Comparison of ENCODE assay signal across 1 cellular context in the genomic region with DNA sequence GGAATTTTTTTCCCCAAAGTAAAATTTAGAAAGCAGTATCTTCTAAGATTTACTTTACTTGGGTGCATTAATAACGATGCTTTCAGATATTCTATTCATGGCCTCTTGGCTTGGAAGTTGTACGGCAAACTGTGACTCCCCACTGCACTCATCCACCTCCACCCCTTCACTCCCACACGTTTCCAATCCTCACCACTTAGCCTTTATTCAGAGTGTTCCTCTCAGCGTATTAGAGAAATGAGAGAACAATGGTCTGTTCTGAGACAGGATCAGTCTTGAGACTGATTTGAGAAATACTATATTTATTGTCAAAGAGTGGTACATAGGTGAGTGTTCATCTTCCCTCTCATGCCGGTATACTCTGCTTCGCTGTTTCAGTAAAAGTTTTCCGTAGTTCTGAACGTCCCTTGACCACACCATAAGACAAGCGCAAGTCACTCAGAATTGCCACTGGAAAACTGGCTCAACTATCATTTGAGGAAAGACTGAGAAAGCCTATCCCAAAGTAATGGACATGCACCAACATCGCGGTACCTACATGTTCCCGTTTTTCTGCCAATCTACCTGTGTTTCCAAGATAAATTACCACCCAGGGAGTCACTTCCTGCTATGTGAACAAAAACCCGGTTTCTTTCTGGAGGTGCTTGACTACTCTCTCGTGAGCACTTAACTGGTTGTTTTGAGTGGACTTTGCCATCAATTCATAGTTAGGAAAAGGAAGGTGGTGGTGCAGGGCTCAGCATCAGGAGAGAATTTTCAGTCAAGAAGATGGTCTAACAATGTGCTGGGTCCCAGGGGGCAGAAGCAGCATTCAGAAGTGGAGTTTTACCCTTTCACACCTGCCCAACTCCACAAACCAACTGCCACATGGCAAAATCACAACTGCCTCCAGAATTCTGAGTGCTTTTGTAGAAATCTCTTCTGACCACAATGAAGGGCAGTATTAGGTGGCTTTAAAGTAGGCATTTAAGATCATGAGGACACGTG.
TF ChIP-seq lines count a peak whose summit lies in the region.

No MANE protein-coding gene starts in this region.

TF ChIP-seq in HepG2, 621 proteins besides CTCF, POLR2A, EP300 and RAD21 (continued from another document):
- TF ChIP-seq, protein P1, sequence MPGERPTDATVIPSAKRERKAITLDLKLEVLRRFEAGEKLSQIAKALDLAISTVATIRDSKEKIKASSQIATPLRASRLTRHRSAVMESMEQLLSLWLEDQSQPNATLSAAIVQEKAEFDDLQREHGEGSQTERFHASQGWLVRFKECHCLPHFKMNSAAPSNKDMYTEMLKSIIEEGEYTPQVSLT (CRISPR knock-in tag; IDR thresholded peaks at IDR 0.05; ENCODE audit: borderline replicate concordance, low read depth): no peak
- TF ChIP-seq HDAC2 (CRISPR knock-in tag; IDR thresholded peaks at IDR 0.05) (no peak), POLR2AphosphoS5 (IDR thresholded peaks at IDR 0.05; ENCODE audit: low read depth, low read length) (peak; percentile 44; the same call in 1 of the 2 replicates), NFIC (IDR thresholded peaks at IDR 0.05; ENCODE audit: low read length) (no peak), TBP (CRISPR knock-in tag; IDR thresholded peaks at IDR 0.05) (no peak), ZNF678 (CRISPR knock-in tag; IDR thresholded peaks at IDR 0.05) (no peak), ZNF430 (CRISPR knock-in tag; IDR thresholded peaks at IDR 0.05) (no peak), MEF2D (CRISPR knock-in tag; IDR thresholded peaks at IDR 0.05) (no peak), ZNF121 (CRISPR knock-in tag; IDR thresholded peaks at IDR 0.05) (no peak), MYNN (CRISPR knock-in tag; IDR thresholded peaks at IDR 0.05; ENCODE audit: low read depth) (no peak), PPARG (CRISPR knock-in tag; conservative IDR thresholded peaks at IDR 0.05) (no peak), NR3C1 (CRISPR knock-in tag; IDR thresholded peaks at IDR 0.05) (no peak), CC2D1A (CRISPR knock-in tag; IDR thresholded peaks at IDR 0.05) (no peak), NCOA1 (CRISPR knock-in tag; IDR thresholded peaks at IDR 0.05) (no peak), PHF5A (CRISPR knock-in tag; IDR thresholded peaks at IDR 0.05; ENCODE audit: low read depth, unreplicated experiment) (no peak), ZBTB38 (CRISPR knock-in tag; IDR thresholded peaks at IDR 0.05) (peak; percentile 55; the same call in 1 of the 2 replicates), ZNF577 (CRISPR knock-in tag; IDR thresholded peaks at IDR 0.05; ENCODE audit: borderline replicate concordance, low read depth) (no peak), MAZ (IDR thresholded peaks at IDR 0.05; ENCODE audit: borderline replicate concordance, low read depth, low read length) (no peak), MAZ (CRISPR knock-in tag; IDR thresholded peaks at IDR 0.05; ENCODE audit: low read depth) (no peak), HNRNPLL (IDR thresholded peaks at IDR 0.05; ENCODE audit: low read depth, low read length, poor library complexity, severe bottlenecking) (no peak), RFXANK (CRISPR knock-in tag; IDR thresholded peaks at IDR 0.05) (no peak), ZNF253 (CRISPR knock-in tag; IDR thresholded peaks at IDR 0.05; ENCODE audit: borderline replicate concordance) (no peak), ZNF614 (CRISPR knock-in tag; IDR thresholded peaks at IDR 0.05; ENCODE audit: borderline replicate concordance) (no peak), ZNF354B (CRISPR knock-in tag; IDR thresholded peaks at IDR 0.05) (no peak), ZNF775 (CRISPR knock-in tag; IDR thresholded peaks at IDR 0.05; ENCODE audit: borderline replicate concordance) (no peak), KLF15 (CRISPR knock-in tag; IDR thresholded peaks at IDR 0.05; ENCODE audit: borderline replicate concordance) (no peak), NRL (CRISPR knock-in tag; IDR thresholded peaks at IDR 0.05; ENCODE audit: borderline replicate concordance) (no peak), ZC3H13 (CRISPR knock-in tag; IDR thresholded peaks at IDR 0.05) (0 out of 2 replicates have a peak, but pooled peaks have one; percentile 39), ZNF383 (CRISPR knock-in tag; IDR thresholded peaks at IDR 0.05; ENCODE audit: borderline replicate concordance) (no peak), SYNCRIP (IDR thresholded peaks at IDR 0.05; ENCODE audit: insufficient read depth, low read depth, low read length) (no peak), NCOR1 (IDR thresholded peaks at IDR 0.05; ENCODE audit: borderline replicate concordance, low read length) (no peak), KLF12 (CRISPR knock-in tag; IDR thresholded peaks at IDR 0.05; ENCODE audit: borderline replicate concordance) (no peak)
- TF ChIP-seq, protein P2, sequence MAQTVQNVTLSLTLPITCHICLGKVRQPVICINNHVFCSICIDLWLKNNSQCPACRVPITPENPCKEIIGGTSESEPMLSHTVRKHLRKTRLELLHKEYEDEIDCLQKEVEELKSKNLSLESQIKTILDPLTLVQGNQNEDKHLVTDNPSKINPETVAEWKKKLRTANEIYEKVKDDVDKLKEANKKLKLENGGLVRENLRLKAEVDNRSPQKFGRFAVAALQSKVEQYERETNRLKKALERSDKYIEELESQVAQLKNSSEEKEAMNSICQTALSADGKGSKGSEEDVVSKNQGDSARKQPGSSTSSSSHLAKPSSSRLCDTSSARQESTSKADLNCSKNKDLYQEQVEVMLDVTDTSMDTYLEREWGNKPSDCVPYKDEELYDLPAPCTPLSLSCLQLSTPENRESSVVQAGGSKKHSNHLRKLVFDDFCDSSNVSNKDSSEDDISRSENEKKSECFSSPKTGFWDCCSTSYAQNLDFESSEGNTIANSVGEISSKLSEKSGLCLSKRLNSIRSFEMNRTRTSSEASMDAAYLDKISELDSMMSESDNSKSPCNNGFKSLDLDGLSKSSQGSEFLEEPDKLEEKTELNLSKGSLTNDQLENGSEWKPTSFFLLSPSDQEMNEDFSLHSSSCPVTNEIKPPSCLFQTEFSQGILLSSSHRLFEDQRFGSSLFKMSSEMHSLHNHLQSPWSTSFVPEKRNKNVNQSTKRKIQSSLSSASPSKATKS (CRISPR knock-in tag; IDR thresholded peaks at IDR 0.05): no peak
- TF ChIP-seq, protein P3, sequence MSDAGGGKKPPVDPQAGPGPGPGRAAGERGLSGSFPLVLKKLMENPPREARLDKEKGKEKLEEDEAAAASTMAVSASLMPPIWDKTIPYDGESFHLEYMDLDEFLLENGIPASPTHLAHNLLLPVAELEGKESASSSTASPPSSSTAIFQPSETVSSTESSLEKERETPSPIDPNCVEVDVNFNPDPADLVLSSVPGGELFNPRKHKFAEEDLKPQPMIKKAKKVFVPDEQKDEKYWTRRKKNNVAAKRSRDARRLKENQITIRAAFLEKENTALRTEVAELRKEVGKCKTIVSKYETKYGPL (CRISPR knock-in tag; IDR thresholded peaks at IDR 0.05): no peak
- TF ChIP-seq, protein P4, sequence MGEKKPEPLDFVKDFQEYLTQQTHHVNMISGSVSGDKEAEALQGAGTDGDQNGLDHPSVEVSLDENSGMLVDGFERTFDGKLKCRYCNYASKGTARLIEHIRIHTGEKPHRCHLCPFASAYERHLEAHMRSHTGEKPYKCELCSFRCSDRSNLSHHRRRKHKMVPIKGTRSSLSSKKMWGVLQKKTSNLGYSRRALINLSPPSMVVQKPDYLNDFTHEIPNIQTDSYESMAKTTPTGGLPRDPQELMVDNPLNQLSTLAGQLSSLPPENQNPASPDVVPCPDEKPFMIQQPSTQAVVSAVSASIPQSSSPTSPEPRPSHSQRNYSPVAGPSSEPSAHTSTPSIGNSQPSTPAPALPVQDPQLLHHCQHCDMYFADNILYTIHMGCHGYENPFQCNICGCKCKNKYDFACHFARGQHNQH (CRISPR knock-in tag; IDR thresholded peaks at IDR 0.05): no peak
- TF ChIP-seq, protein P5, sequence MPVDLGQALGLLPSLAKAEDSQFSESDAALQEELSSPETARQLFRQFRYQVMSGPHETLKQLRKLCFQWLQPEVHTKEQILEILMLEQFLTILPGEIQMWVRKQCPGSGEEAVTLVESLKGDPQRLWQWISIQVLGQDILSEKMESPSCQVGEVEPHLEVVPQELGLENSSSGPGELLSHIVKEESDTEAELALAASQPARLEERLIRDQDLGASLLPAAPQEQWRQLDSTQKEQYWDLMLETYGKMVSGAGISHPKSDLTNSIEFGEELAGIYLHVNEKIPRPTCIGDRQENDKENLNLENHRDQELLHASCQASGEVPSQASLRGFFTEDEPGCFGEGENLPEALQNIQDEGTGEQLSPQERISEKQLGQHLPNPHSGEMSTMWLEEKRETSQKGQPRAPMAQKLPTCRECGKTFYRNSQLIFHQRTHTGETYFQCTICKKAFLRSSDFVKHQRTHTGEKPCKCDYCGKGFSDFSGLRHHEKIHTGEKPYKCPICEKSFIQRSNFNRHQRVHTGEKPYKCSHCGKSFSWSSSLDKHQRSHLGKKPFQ (CRISPR knock-in tag; IDR thresholded peaks at IDR 0.05; ENCODE audit: insufficient replicate concordance): no peak
- TF ChIP-seq, protein P6, sequence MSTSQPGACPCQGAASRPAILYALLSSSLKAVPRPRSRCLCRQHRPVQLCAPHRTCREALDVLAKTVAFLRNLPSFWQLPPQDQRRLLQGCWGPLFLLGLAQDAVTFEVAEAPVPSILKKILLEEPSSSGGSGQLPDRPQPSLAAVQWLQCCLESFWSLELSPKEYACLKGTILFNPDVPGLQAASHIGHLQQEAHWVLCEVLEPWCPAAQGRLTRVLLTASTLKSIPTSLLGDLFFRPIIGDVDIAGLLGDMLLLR (CRISPR knock-in tag; IDR thresholded peaks at IDR 0.05): no peak
- TF ChIP-seq, protein P7, sequence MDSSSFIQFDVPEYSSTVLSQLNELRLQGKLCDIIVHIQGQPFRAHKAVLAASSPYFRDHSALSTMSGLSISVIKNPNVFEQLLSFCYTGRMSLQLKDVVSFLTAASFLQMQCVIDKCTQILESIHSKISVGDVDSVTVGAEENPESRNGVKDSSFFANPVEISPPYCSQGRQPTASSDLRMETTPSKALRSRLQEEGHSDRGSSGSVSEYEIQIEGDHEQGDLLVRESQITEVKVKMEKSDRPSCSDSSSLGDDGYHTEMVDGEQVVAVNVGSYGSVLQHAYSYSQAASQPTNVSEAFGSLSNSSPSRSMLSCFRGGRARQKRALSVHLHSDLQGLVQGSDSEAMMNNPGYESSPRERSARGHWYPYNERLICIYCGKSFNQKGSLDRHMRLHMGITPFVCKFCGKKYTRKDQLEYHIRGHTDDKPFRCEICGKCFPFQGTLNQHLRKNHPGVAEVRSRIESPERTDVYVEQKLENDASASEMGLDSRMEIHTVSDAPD (CRISPR knock-in tag; IDR thresholded peaks at IDR 0.05): no peak
- TF ChIP-seq, protein P8, sequence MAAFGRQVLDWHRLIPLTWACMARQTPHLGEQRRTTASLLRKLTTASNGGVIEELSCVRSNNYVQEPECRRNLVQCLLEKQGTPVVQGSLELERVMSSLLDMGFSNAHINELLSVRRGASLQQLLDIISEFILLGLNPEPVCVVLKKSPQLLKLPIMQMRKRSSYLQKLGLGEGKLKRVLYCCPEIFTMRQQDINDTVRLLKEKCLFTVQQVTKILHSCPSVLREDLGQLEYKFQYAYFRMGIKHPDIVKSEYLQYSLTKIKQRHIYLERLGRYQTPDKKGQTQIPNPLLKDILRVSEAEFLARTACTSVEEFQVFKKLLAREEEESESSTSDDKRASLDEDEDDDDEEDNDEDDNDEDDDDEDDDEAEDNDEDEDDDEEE (CRISPR knock-in tag; IDR thresholded peaks at IDR 0.05): no peak
